ENCODE assay signal across 21 cellular contexts in the genomic region with DNA sequence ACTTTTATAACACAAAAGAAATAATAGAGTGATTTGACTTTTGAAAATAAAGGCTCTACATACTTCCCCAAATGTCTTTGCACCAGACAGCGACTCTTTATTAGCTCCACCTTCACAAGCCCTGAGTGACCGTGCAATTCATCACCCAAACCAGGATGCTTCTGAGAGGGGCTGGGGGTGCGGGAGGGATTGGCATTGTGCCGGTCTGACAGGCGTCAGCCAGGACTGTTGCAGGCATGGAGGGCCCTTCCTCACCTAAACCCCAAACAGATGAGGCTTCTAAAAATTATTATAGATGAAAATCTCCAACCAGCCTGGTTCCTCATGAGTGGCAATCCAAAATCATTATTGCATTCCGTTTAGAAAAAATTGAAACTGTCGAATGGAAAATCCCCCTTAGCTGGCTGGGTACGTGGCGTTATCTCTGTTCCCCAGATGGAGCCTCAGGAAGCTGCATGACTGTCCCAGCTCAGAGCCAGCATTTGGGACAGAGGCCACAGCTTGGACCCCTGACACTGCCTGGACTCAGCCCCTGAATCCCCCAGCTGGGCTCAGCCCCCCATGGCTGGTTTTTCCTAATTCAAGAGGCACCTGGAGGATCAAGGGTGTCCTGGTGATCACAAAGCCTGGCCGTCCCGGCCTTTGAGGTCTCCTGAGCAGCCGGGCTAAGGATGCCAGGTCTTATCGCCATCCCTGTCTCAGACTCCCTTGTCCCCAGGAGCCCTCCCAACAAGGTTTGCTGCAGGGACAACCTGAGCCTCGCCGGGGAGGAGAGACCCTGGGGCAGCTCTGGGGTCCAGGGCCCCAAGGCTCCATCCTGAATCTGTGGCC.
"Had no signal": no experiment of that assay in that cellular context is flagged by ENCODE, and none has a peak within 500 bp of the region (broad histone marks: within the 10 kb centered on the region; RNA-seq: fewer than 3 reads in every experiment).

No MANE protein-coding gene starts in this region.

- ATAC-seq: activated naive CD8-positive, alpha-beta T cell treated with anti-CD3 and anti-CD28 coated beads, Interleukin-2, amount 50 U/mL, for 24 hours; activated T-helper 17 cell treated with anti-CD3 and anti-CD28 coated beads, Interleukin-2, amount 50 U/mL, for 72 hours; left ventricle myocardium superior; mucosa of descending colon; right lobe of liver; stimulated activated naive CD8-positive, alpha-beta T cell treated with anti-CD3 and anti-CD28 coated beads, Interleukin-15, Interleukin-2, amounts not matched to agents 100 U/mL and 50 U/mL, for 24 hours had no signal

- DNase-seq: activated CD4-positive, alpha-beta memory T cell treated with anti-CD3 and anti-CD28 coated beads, Interleukin-2, amount 10 ng/mL, durations not matched to agents 7 days and 5 days; activated CD4-positive, alpha-beta T cell treated with anti-CD3 and anti-CD28 coated beads, Interleukin-2, amount 10 ng/mL, durations not matched to agents 7 days and 5 days; activated CD8-positive, alpha-beta memory T cell treated with anti-CD3 and anti-CD28 coated beads, Interleukin-2, amount 50 U/mL, for 48 hours; activated naive CD8-positive, alpha-beta T cell treated with anti-CD3 and anti-CD28 coated beads, Interleukin-2, amount 50 U/mL, for 24 hours; activated T-cell treated with anti-CD3 and anti-CD28 coated beads, Interleukin-2, amount 50 U/mL, for 24 hours; amygdala; central memory CD4-positive, alpha-beta T cell; esophagus squamous epithelium; foreskin melanocyte; left ventricle myocardium superior; mucosa of descending colon; nephron progenitor cell; ovary; right lobe of liver; stimulated activated CD4-positive, alpha-beta T cell treated with anti-CD3 and anti-CD28 coated beads, Interleukin-12 subunit alpha, Interleukin-12 subunit beta, amount 100 ng/mL, for 4 hours; stimulated activated CD4-positive, alpha-beta T cell treated with anti-CD3 and anti-CD28 coated beads, Interleukin-4, amount 100 ng/mL, for 1 hour; stimulated activated naive CD8-positive, alpha-beta T cell treated with anti-CD3 and anti-CD28 coated beads, Interleukin-15, Interleukin-2, amounts not matched to agents 100 U/mL and 50 U/mL, for 24 hours; T1000; testis; transverse colon had no signal
